8 cellular contexts compared by ENCODE assay signal in the genomic region with DNA sequence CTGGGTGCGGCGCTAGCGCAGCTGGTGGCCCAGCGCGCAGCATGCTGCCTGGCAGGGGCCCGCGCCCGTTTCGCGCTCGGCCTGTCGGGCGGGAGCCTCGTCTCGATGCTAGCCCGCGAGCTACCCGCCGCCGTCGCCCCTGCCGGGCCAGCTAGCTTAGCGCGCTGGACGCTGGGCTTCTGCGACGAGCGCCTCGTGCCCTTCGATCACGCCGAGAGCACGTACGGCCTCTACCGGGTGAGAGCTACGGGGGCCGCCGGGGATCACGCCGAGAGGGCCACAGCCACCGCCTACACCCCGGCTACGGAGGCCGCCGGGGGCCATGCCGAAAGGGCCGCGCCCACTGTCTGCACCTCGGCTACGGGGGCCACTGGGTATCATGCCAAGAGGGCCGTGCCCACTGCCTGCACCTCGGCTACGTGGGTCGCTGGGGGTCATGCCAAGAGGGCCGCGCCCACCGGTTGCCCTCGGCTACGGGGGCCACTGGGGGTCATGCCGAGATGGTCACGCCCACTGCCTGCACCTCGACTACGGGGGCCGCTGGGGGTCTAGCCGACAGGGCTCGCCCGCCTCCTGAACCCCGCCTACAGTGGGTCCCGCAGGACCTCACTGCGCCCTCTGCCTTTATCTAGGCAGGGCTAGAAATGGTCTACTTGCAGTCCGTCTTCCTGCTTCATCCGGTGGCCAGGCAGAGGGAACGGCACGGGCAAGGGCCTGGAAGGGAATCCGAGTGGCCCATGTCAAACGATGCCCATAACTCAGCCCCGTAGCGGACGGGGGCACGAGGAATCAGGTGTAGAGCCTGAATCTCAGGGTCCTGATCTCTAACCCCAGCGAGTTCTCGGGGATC. TPM values are rescaled to one million over a fixed set of nuclear protein-coding genes. Genes with fewer than 3 reads are reported as not detected.
DNase-seq lines count a peak whose midpoint lies in the region; ATAC-seq, FAIRE-seq and TF ChIP-seq lines count a peak whose summit lies in the region.

No MANE protein-coding gene starts in this region.

- peaks cover 10 to 21% (median 10%) of the 10 kb centered on the region in 3 donors for H3K4me1 ChIP-seq in pancreas
- peaks cover 13 to 15% of the 10 kb centered on the region in 2 donors for H3K4me1 ChIP-seq in thyroid gland

- FAIRE-seq in pancreas (lab: Jason Lieb, UNC) = no peak

- peak overlapping the region; percentile 93 to 97 (median 94) for H3K27ac ChIP-seq in pancreas
- peak overlapping the region; percentile 97 to 99 (median 98) for H3K27ac ChIP-seq in thyroid gland

- WGBS in pancreas, 2 donors = 1% methylated on average over 74 to 82 of the region's 82 CpGs
- WGBS in thyroid gland, 2 donors = 0 to 3% methylated on average over 4 to 8 of the region's 82 CpGs

- H3K36me3 ChIP-seq in pancreas (no peaks in the 10 kb centered on the region), thyroid gland (peaks cover 0 to 6% of the 10 kb centered on the region in 2 donors)

- TF ChIP-seq CTCF in pancreas (IDR thresholded peaks at IDR 0.05) (no peak), thyroid gland (IDR thresholded peaks at IDR 0.05) (peak in 3 of 6 experiments; percentile 16 to 36 (median 22))

- H3K27me3 ChIP-seq in pancreas (no peaks in the 10 kb centered on the region), thyroid gland (no peaks in the 10 kb centered on the region)

- intact Hi-C loops in head of caudate nucleus (cut with DNase I) (loop anchor here (5.0 kb wide), 1 partner anchor 40 kb away; a partner anchor contains a TSS), pancreas (cut with DNase I) (no loop called here), thyroid gland (cut with DNase I) (loop anchor here (5.0 kb wide), 2 partner anchors 40 to 45 kb away; a partner anchor contains a TSS)

- H3K4me3 ChIP-seq in pancreas (peak overlapping the region; percentile 60 to 99 (median 72)), thyroid gland (replicated peaks in 1 of 3) (peak overlapping the region; percentile 47 to 99 (median 97))

- DNase-seq in EL (peak; percentile 78), KG1 (lab: John Stamatoyannopoulos, UW) (peak; percentile 84), SK-N-DZ (ENCODE audit: low spot score) (peak; percentile 82), head of caudate nucleus (peak; percentile 79 to 96 (median 90)), pancreas (peak; percentile 86 to 96 (median 89)), thyroid gland (peak; percentile 88 to 89)
- DNase-seq in activated naive CD4-positive, alpha-beta T cell treated with anti-CD3 and anti-CD28 coated beads, Interleukin-2, amount 50 U/mL, for 16 hours = peak; percentile 86

- H3K9me3 ChIP-seq in pancreas (no peaks in the 10 kb centered on the region), thyroid gland (no peaks in the 10 kb centered on the region)

- peak; percentile 6 to 21 for TF ChIP-seq POLR2A in thyroid gland (IDR thresholded peaks at IDR 0.05)

- ATAC-seq in GM21737 (IDR thresholded peaks at IDR 0.05; ENCODE audit: unreplicated experiment) (peak; percentile 61), pancreas (peak; percentile 84 to 87 (median 86))

RNA-seq across cellular contexts. Expression of a gene that starts 0.5 kb away (rescaled TPM):
- polyA plus RNA-seq in SK-N-DZ (2014; cell fraction: cytosol; rRNA removed) = 50.8 and 54.2 TPM in 2 replicates
- polyA plus RNA-seq in SK-N-DZ (2014; cell fraction: nucleus; rRNA removed) = 40.2 and 48.6 TPM in 2 replicates
- total RNA-seq in pancreas (10 to 100 TPM; 28.8 to 53.8 (median 46.6) TPM), thyroid gland (100 to 1,000 TPM in 2 of 4 donors, 10 to 100 TPM in 2; 71.5 to 138 (median 97.7) TPM)
- polyA plus RNA-seq in pancreas = 10 to 100 TPM; 53.6 to 65.8 TPM

RNA-seq across cellular contexts. Expression of a gene that starts 41.6 kb away (rescaled TPM):
- 3.6 and 5.5 TPM in 2 replicates for polyA plus RNA-seq in SK-N-DZ (2014; cell fraction: cytosol; rRNA removed)
- polyA plus RNA-seq in SK-N-DZ (2014; cell fraction: nucleus; rRNA removed) = 10.8 and 19.5 TPM in 2 replicates
- total RNA-seq in pancreas (10 to 100 TPM in 3 of 6 donors, 1 to 10 TPM in 3; 9.4 to 18.1 (median 10.2) TPM), thyroid gland (10 to 100 TPM; 25.3 to 40.7 (median 28.1) TPM)
- polyA plus RNA-seq in pancreas = 10 to 100 TPM; 31.4 to 37.1 TPM

RNA-seq across cellular contexts. Expression of a gene that starts 43.5 kb away (rescaled TPM):
- 34.4 and 39.1 TPM in 2 replicates for polyA plus RNA-seq in SK-N-DZ (2014; cell fraction: cytosol; rRNA removed)
- polyA plus RNA-seq in SK-N-DZ (2014; cell fraction: nucleus; rRNA removed) = 36.3 and 44.9 TPM in 2 replicates
- 10 to 100 TPM; 13.5 to 50.6 (median 19.5) TPM for total RNA-seq in pancreas
- polyA plus RNA-seq in pancreas = 10 to 100 TPM; 27.6 to 34.4 TPM
- total RNA-seq in thyroid gland = 10 to 100 TPM; 19.3 to 35.9 (median 33.0) TPM

RNA-seq across cellular contexts. Expression of a gene that starts 51.2 kb away (rescaled TPM):
- not detected in 2 replicates for polyA plus RNA-seq in SK-N-DZ (2014; cell fraction: cytosol; rRNA removed)
- not detected in 2 replicates for polyA plus RNA-seq in SK-N-DZ (2014; cell fraction: nucleus; rRNA removed)
- total RNA-seq in pancreas (not detected), thyroid gland (not detected)
- polyA plus RNA-seq in pancreas = under 1 TPM in 1 of 2 donors, not detected in 1; 0.19 TPM

Comparison
In these comparisons a context has a peak if more than half of its experiments do, and no peak if none do; other contexts are left out.
1. Peak in every context shown above with its lines: DNase-seq, ATAC-seq, H3K4me3 ChIP-seq and H3K27ac ChIP-seq.
2. intact Hi-C loops: an anchor here in head of caudate nucleus (5.0 kb wide) and thyroid gland (5.0 kb wide); none called in pancreas.